Comparison of ENCODE assay signal across 9 cellular contexts in genomic region chr9:93061791-93062299, GRCh38. TPM values are rescaled to one million over a fixed set of nuclear protein-coding genes. Genes with fewer than 3 reads are reported as not detected.
DNase-seq lines count a peak whose midpoint lies in the region; ATAC-seq and TF ChIP-seq lines count a peak whose summit lies in the region.
"Had no signal": no experiment of that assay in that cellular context is flagged by ENCODE, and none has a peak within 500 bp of the region (broad histone marks: within the 10 kb centered on the region; RNA-seq: fewer than 3 reads in every experiment).

No MANE protein-coding gene starts in this region.

- no peak for ATAC-seq in HG03139 (IDR thresholded peaks at IDR 0.05; ENCODE audit: unreplicated experiment)

- peak overlapping the region in 1 of 6 donors; percentile 70 for H3K27ac Mint-ChIP-seq in immature natural killer cell

- peaks cover 89% of the 10 kb centered on the region for H3K4me1 ChIP-seq in DOHH2 (ENCODE audit: control insufficient read depth, low read length)

- H3K4me1 Mint-ChIP-seq in immature natural killer cell = peaks cover 78 to 81% of the 10 kb centered on the region in 2 donors

- no peaks in the 10 kb centered on the region for H3K9me3 ChIP-seq in DOHH2 (ENCODE audit: control insufficient read depth, insufficient read depth, low read length)

- H3K9me2 ChIP-seq in DOHH2 (replicated peaks; ENCODE audit: control insufficient read depth, low read length) = no peaks in the 10 kb centered on the region

- H3K79me2 ChIP-seq in DOHH2 (ENCODE audit: control insufficient read depth, low read length) = peaks cover 64% of the 10 kb centered on the region

- no peaks in the 10 kb centered on the region for H3K36me3 Mint-ChIP-seq in immature natural killer cell
- H3K36me3 Mint-ChIP-seq: brain had no signal

- intact Hi-C loops in head of caudate nucleus (cut with DNase I) = no loop called here

- peaks cover 51% of the 10 kb centered on the region for H3F3A ChIP-seq in DOHH2 (ENCODE audit: control insufficient read depth, insufficient read depth)

- TF ChIP-seq CTCF in DOHH2 (IDR thresholded peaks at IDR 0.05; ENCODE audit: low read depth, low read length, poor library complexity, severe bottlenecking) (no peak), GM20000 (IDR thresholded peaks at IDR 0.05; ENCODE audit: extremely low read depth, missing control alignments) (no peak)

- DNase-seq in GM20000 (ENCODE audit: low spot score) (peak; percentile 78), NCI-H2107 treated with DMSO at 0.1 percent for 48 hours (lab: John Stamatoyannopoulos, UW; ENCODE audit: unreplicated experiment) (peak; percentile 62), iPS-NIHi11 (ENCODE audit: low spot score) (peak; percentile 54), immature natural killer cell (no peak), amygdala (lab: John Stamatoyannopoulos, UW) (no peak), head of caudate nucleus (no peak)

- H3K4me2 ChIP-seq in DOHH2 (ENCODE audit: low read length) = peak overlapping the region; percentile 94

- H3K4me3 Mint-ChIP-seq in immature natural killer cell = no peak overlapping the region

- peaks cover 53% of the 10 kb centered on the region for H3K36me3 ChIP-seq in DOHH2 (ENCODE audit: control insufficient read depth, low read length)

- H3K4me3 ChIP-seq in DOHH2 (ENCODE audit: low read length) = peak overlapping the region; percentile 87

- H3K27me3 Mint-ChIP-seq in immature natural killer cell (ENCODE audit: low read depth in 3 of 3) = peaks cover 32 to 35% (median 35%) of the 10 kb centered on the region in 3 donors

- no peaks in the 10 kb centered on the region for H3K27me3 ChIP-seq in DOHH2 (ENCODE audit: control insufficient read depth, low read length)

- H3K9me3 Mint-ChIP-seq in immature natural killer cell = no peaks in the 10 kb centered on the region
- H3K9me3 Mint-ChIP-seq: brain had no signal

- no peaks in the 10 kb centered on the region for H4K20me1 ChIP-seq in DOHH2 (ENCODE audit: control insufficient read depth, insufficient read depth, low read depth, low read length)

- peak overlapping the region; percentile 93 for H3K27ac ChIP-seq in DOHH2 (ENCODE audit: low read depth, low read length)

RNA-seq across cellular contexts. Expression of gene SUSD3, which starts 3.3 kb away (rescaled TPM):
- 1 to 10 TPM in 2 of 3 donors, not detected in 1; 3.5 to 5.2 TPM for polyA plus RNA-seq in immature natural killer cell

RNA-seq across cellular contexts. Expression of gene CARD19, which starts 34.2 kb away (rescaled TPM):
- 100 to 1,000 TPM in 1 of 3 donors, 10 to 100 TPM in 2; 55.1 to 105 (median 78.8) TPM for polyA plus RNA-seq in immature natural killer cell

Comparison
In these comparisons a context has a peak if more than half of its experiments do, and no peak if none do; other contexts are left out.
1. DNase-seq: peak in GM20000 (single experiment), NCI-H2107 treated with DMSO at 0.1 percent for 48 hours (single experiment) and iPS-NIHi11 (single experiment); none in immature natural killer cell (0 of 3), amygdala (0 of 56) and head of caudate nucleus (0 of 42).